ENCODE assay signal across 13 cellular contexts in genomic region chr2:160308915-160309314, GRCh38.
DNase-seq lines count a peak whose midpoint lies in the region; ATAC-seq and TF ChIP-seq lines count a peak whose summit lies in the region.
"Had no signal": no experiment of that assay in that cellular context is flagged by ENCODE, and none has a peak within 500 bp of the region (broad histone marks: within the 10 kb centered on the region; RNA-seq: fewer than 3 reads in every experiment).

No MANE protein-coding gene starts in this region.

- H3K9me3 ChIP-seq in parathyroid adenoma (ENCODE audit: control insufficient read depth, low read length) = no peaks in the 10 kb centered on the region

- POLR2A ChIA-PET in GM10248 (lab: Yijun Ruan, JAX) = no interaction called here

- ATAC-seq in GM21529 (IDR thresholded peaks at IDR 0.05; ENCODE audit: unreplicated experiment) = no peak
- ATAC-seq: activated T-cell treated with anti-CD3 and anti-CD28 coated beads, Interleukin-2, amount 50 U/mL, for 4 hours had no signal

- no peak overlapping the region for H3K4me2 ChIP-seq in parathyroid adenoma (ENCODE audit: low read length)

- no peak overlapping the region for H3K4me3 ChIP-seq in parathyroid adenoma (ENCODE audit: low read depth, low read length)

- CTCF ChIA-PET in GM10248 (lab: Yijun Ruan, JAX) = interaction anchor here (1.7 kb wide), 1 partner anchor 16 kb away, joined by 4 read pairs; no protein-coding TSS in a partner anchor

- peaks cover 12% of the 10 kb centered on the region for H3K79me2 ChIP-seq in parathyroid adenoma

- peak overlapping the region; percentile 85 for H3K27ac ChIP-seq in epithelial cell of prostate
- peak overlapping the region; percentile 42 for H3K27ac ChIP-seq in parathyroid adenoma

- H3K9ac ChIP-seq in parathyroid adenoma = no peak overlapping the region

- DNase-seq in GM04503 (ENCODE audit: low read depth) (peak; percentile 73), RPMI7951 (ENCODE audit: low read depth) (peak; percentile 87), epithelial cell of prostate (ENCODE audit: low read depth, low spot score) (peak; percentile 46), GM10248 (ENCODE audit: extremely low spot score) (no peak), NCI-H2029 (lab: John Stamatoyannopoulos, UW) (no peak), SHP77 (lab: John Stamatoyannopoulos, UW) (no peak)
- DNase-seq: activated B cell treated with CpG ODN at 0.5 μM for 24 hours; activated T-cell treated with anti-CD3 and anti-CD28 coated beads, Interleukin-2, amount 50 U/mL, for 4 hours; DMS79 treated with DMSO at 0.1 percent for 48 hours; head of caudate nucleus; OCI-M1 had no signal

- H3K27me3 ChIP-seq in parathyroid adenoma (ENCODE audit: control insufficient read depth, insufficient read depth, low read length) = no peaks in the 10 kb centered on the region

- H3K36me3 ChIP-seq in parathyroid adenoma (ENCODE audit: control insufficient read depth, insufficient read depth, low read length) = no peaks in the 10 kb centered on the region

- H2AFZ ChIP-seq in parathyroid adenoma = no peak overlapping the region

- H3K4me1 ChIP-seq in parathyroid adenoma = peaks cover 32% of the 10 kb centered on the region

- TF ChIP-seq CTCF in parathyroid adenoma (IDR thresholded peaks at IDR 0.05) = no peak
- TF ChIP-seq CTCF in GM10248 (IDR thresholded peaks at IDR 0.05; ENCODE audit: control extremely low read depth, extremely low read depth, low read depth, missing control alignments) = no peak

Comparison
In these comparisons a context has a peak if more than half of its experiments do, and no peak if none do; other contexts are left out.
1. DNase-seq: peak in GM04503 (single experiment), RPMI7951 (single experiment) and epithelial cell of prostate (single experiment); none in GM10248 (single experiment), NCI-H2029 (single experiment) and SHP77 (0 of 2).